In the genomic region with DNA sequence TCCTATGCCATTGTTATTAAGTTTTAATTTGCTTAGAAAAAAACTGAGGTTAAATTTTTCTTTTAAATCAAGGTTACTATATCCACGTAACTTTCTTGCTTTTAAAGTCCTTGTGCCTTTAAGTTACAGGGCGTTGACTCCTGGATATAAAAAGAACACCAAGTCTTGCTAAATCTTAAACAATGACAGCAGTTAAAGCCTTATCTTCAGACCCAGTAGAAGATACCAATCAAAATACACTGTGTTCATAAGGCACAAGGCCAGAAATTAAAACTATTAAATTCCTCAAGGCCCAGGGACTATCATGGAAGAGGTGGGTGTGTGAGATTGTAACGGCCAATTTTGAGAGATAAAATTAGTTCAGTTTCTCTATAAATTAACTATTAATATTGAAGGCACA, we compare ENCODE assay signal across 26 cellular contexts.
"Had no signal": no experiment of that assay in that cellular context is flagged by ENCODE, and none has a peak within 500 bp of the region (broad histone marks: within the 10 kb centered on the region; RNA-seq: fewer than 3 reads in every experiment).

No MANE protein-coding gene starts in this region.

- H3K4me1 Mint-ChIP-seq: memory B cell; mesothelial cell of epicardium; neural progenitor cell; stimulated activated memory B cell treated with anti-CD40 and anti-IgM and Interleukin-4, amounts not matched to agents 10 μg/mL and 1 μg/mL and 100 μg/mL, for 72 hours had no signal

- H3K4me3 ChIP-seq: dorsolateral prefrontal cortex, esophagus squamous epithelium, hepatocyte, lower lobe of right lung, neural progenitor cell, ovary, right lobe of liver, spleen, tibial artery, upper lobe of left lung, uterus had no signal

- H3K27ac Mint-ChIP-seq: memory B cell; mesothelial cell of epicardium; natural killer cell treated with Interleukin-12 subunit alpha and Interleukin-12 subunit beta and Interleukin-15 and Interleukin-18, amount 100 ng/mL, for 72 hours; neural progenitor cell; stimulated activated memory B cell treated with anti-CD40 and anti-IgM and Interleukin-4, amounts not matched to agents 10 μg/mL and 1 μg/mL and 100 μg/mL, for 72 hours; stimulated activated naive CD8-positive, alpha-beta T cell treated with anti-CD3 and anti-CD28 coated beads, Interleukin-15, Interleukin-2, amounts not matched to agents 100 ng/mL and 50 ng/mL, for 24 hours had no signal

- ATAC-seq: left lobe of liver; lower lobe of right lung; natural killer cell treated with Interleukin-12 subunit alpha and Interleukin-12 subunit beta and Interleukin-15 and Interleukin-18, amount 100 ng/mL, for 72 hours; right lobe of liver; stimulated activated memory B cell treated with anti-CD40 and anti-IgM and Interleukin-4, amounts not matched to agents 10 μg/mL and 1 μg/mL and 100 μg/mL, for 72 hours had no signal

- H3K36me3 ChIP-seq: esophagus squamous epithelium, lower lobe of right lung, neural progenitor cell, ovary, right lobe of liver, tibial artery, upper lobe of left lung, uterus had no signal

- H3K4me3 Mint-ChIP-seq: memory B cell; mesothelial cell of epicardium; natural killer cell treated with Interleukin-12 subunit alpha and Interleukin-12 subunit beta and Interleukin-15 and Interleukin-18, amount 100 ng/mL, for 72 hours; neural progenitor cell; stimulated activated memory B cell treated with anti-CD40 and anti-IgM and Interleukin-4, amounts not matched to agents 10 μg/mL and 1 μg/mL and 100 μg/mL, for 72 hours; stimulated activated naive CD8-positive, alpha-beta T cell treated with anti-CD3 and anti-CD28 coated beads, Interleukin-15, Interleukin-2, amounts not matched to agents 100 ng/mL and 50 ng/mL, for 24 hours had no signal

- H3K27me3 Mint-ChIP-seq: memory B cell; stimulated activated memory B cell treated with anti-CD40 and anti-IgM and Interleukin-4, amounts not matched to agents 10 μg/mL and 1 μg/mL and 100 μg/mL, for 72 hours; stimulated activated naive CD8-positive, alpha-beta T cell treated with anti-CD3 and anti-CD28 coated beads, Interleukin-15, Interleukin-2, amounts not matched to agents 100 ng/mL and 50 ng/mL, for 24 hours had no signal

- H3K9me3 ChIP-seq: esophagus squamous epithelium, lower lobe of right lung, ovary, right lobe of liver, spleen, tibial artery, upper lobe of left lung, uterus had no signal

- H3K27ac ChIP-seq: dorsolateral prefrontal cortex, epithelial cell of prostate, esophagus squamous epithelium, hepatocyte, lower lobe of right lung, neural progenitor cell, ovary, right lobe of liver, spleen, tibial artery, upper lobe of left lung, uterus had no signal

- H3K36me3 Mint-ChIP-seq: natural killer cell treated with Interleukin-12 subunit alpha and Interleukin-12 subunit beta and Interleukin-15 and Interleukin-18, amount 100 ng/mL, for 72 hours; neural progenitor cell had no signal

- DNase-seq: cortex of kidney; dorsolateral prefrontal cortex; effector CD8-positive, alpha-beta T cell; esophagus squamous epithelium; foreskin melanocyte; head of caudate nucleus; lower lobe of right lung; nucleus accumbens; ovary; right lobe of liver; spleen; stimulated activated CD4-positive, alpha-beta T cell treated with anti-CD3 and anti-CD28 coated beads, Interleukin-15, amount 100 ng/mL, for 24 hours; stimulated activated CD4-positive, alpha-beta T cell treated with anti-CD3 and anti-CD28 coated beads, Interleukin-1b, Interleukin-23, amount 100 ng/mL, for 48 hours; stimulated activated CD4-positive, alpha-beta T cell treated with anti-CD3 and anti-CD28 coated beads, Interleukin-4, amount 100 ng/mL, for 24 hours; tibial artery; upper lobe of left lung; uterus had no signal

- H3K4me1 ChIP-seq: esophagus squamous epithelium, lower lobe of right lung, neural progenitor cell, right lobe of liver, spleen, tibial artery, upper lobe of left lung, uterus had no signal

- H3K9me3 Mint-ChIP-seq: memory B cell; natural killer cell treated with Interleukin-12 subunit alpha and Interleukin-12 subunit beta and Interleukin-15 and Interleukin-18, amount 100 ng/mL, for 72 hours; neural progenitor cell; stimulated activated memory B cell treated with anti-CD40 and anti-IgM and Interleukin-4, amounts not matched to agents 10 μg/mL and 1 μg/mL and 100 μg/mL, for 72 hours; stimulated activated naive CD8-positive, alpha-beta T cell treated with anti-CD3 and anti-CD28 coated beads, Interleukin-15, Interleukin-2, amounts not matched to agents 100 ng/mL and 50 ng/mL, for 24 hours had no signal
